In the genomic region with DNA sequence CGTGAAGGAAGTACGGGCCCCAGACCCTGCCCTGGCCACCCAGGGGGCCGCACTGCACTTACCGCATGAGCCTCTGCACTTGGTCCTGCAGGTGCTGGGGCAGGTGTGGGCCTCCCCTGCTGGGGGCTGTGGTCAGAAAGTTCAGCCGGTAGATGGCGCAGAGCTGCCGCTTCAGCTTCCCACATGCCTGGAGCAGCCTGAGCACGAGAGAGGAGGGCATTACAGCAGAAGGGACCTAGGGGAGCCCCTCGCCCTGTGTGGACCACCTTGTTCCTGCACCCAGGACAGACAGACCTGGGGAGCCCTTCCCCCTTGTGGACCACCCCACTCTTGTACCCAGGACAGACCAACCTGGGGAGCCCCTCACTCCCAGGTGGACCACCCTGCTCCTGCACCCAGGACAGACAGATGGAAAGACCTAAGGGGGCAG, we compare ENCODE assay signal across 1 cellular context.
TF ChIP-seq lines count a peak whose summit lies in the region.

No MANE protein-coding gene starts in this region.

TF ChIP-seq in HCT116, 20 proteins besides CTCF, POLR2A, EP300 and RAD21 (continued from another document):
- TF ChIP-seq, protein P1, sequence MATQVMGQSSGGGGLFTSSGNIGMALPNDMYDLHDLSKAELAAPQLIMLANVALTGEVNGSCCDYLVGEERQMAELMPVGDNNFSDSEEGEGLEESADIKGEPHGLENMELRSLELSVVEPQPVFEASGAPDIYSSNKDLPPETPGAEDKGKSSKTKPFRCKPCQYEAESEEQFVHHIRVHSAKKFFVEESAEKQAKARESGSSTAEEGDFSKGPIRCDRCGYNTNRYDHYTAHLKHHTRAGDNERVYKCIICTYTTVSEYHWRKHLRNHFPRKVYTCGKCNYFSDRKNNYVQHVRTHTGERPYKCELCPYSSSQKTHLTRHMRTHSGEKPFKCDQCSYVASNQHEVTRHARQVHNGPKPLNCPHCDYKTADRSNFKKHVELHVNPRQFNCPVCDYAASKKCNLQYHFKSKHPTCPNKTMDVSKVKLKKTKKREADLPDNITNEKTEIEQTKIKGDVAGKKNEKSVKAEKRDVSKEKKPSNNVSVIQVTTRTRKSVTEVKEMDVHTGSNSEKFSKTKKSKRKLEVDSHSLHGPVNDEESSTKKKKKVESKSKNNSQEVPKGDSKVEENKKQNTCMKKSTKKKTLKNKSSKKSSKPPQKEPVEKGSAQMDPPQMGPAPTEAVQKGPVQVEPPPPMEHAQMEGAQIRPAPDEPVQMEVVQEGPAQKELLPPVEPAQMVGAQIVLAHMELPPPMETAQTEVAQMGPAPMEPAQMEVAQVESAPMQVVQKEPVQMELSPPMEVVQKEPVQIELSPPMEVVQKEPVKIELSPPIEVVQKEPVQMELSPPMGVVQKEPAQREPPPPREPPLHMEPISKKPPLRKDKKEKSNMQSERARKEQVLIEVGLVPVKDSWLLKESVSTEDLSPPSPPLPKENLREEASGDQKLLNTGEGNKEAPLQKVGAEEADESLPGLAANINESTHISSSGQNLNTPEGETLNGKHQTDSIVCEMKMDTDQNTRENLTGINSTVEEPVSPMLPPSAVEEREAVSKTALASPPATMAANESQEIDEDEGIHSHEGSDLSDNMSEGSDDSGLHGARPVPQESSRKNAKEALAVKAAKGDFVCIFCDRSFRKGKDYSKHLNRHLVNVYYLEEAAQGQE (IDR thresholded peaks at IDR 0.05; ENCODE audit: low read depth), result no peak
- TF ChIP-seq ZFX (IDR thresholded peaks at IDR 0.05) (no peak), SRF (IDR thresholded peaks at IDR 0.05; ENCODE audit: low read depth) (no peak), FOSL1 (IDR thresholded peaks at IDR 0.05; ENCODE audit: low read depth) (no peak), SP1 (IDR thresholded peaks at IDR 0.05; ENCODE audit: low read depth) (no peak), ELF1 (IDR thresholded peaks at IDR 0.05; ENCODE audit: borderline replicate concordance, low read depth) (no peak), ZNF274 (IDR thresholded peaks at IDR 0.05; ENCODE audit: low read depth, low read length) (no peak)
- TF ChIP-seq, protein P2, sequence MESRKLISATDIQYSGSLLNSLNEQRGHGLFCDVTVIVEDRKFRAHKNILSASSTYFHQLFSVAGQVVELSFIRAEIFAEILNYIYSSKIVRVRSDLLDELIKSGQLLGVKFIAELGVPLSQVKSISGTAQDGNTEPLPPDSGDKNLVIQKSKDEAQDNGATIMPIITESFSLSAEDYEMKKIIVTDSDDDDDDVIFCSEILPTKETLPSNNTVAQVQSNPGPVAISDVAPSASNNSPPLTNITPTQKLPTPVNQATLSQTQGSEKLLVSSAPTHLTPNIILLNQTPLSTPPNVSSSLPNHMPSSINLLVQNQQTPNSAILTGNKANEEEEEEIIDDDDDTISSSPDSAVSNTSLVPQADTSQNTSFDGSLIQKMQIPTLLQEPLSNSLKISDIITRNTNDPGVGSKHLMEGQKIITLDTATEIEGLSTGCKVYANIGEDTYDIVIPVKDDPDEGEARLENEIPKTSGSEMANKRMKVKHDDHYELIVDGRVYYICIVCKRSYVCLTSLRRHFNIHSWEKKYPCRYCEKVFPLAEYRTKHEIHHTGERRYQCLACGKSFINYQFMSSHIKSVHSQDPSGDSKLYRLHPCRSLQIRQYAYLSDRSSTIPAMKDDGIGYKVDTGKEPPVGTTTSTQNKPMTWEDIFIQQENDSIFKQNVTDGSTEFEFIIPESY (IDR thresholded peaks at IDR 0.05; ENCODE audit: extremely low read depth, insufficient replicate concordance, low read length), result no peak
- TF ChIP-seq, protein P3, sequence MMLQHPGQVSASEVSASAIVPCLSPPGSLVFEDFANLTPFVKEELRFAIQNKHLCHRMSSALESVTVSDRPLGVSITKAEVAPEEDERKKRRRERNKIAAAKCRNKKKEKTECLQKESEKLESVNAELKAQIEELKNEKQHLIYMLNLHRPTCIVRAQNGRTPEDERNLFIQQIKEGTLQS (IDR thresholded peaks at IDR 0.05), result no peak
TF ChIP-seq in HCT116: peak in this region for 0.
